22 cellular contexts compared by ENCODE assay signal in the genomic region with DNA sequence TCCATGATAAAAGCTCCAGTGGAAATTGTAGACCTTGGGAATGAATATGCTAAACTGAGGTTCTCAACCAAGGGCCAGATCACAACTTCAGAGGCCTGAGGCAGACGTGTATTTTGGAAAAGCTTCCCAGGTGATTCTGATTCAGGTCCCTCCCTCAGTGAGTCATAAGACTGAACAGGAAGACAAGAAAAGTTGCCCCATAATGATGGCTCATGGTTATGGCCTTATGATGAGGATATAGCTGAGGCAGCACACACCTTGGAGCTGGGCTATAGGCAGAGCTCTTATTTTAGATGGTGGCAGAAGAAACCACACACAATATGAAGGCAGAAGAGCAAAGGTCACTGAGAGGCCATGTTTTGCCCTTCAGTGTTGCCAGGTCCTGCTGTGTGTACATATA. TPM values are rescaled to one million over a fixed set of nuclear protein-coding genes. Genes with fewer than 3 reads are reported as not detected.
DNase-seq lines count a peak whose midpoint lies in the region; ATAC-seq and TF ChIP-seq lines count a peak whose summit lies in the region.
"Had no signal": no experiment of that assay in that cellular context is flagged by ENCODE, and none has a peak within 500 bp of the region (broad histone marks: within the 10 kb centered on the region; RNA-seq: fewer than 3 reads in every experiment).

No MANE protein-coding gene starts in this region.

- H3K9me3 ChIP-seq in Panc1 (ENCODE audit: control insufficient read depth, insufficient read depth, low read depth, low read length) = no peaks in the 10 kb centered on the region
- no peaks in the 10 kb centered on the region for H3K9me3 ChIP-seq in esophagus muscularis mucosa
- peaks cover 0 to 1% (median 0%) of the 10 kb centered on the region in 12 donors for H3K9me3 ChIP-seq in heart left ventricle

- no peaks in the 10 kb centered on the region for H3K36me3 Mint-ChIP-seq in activated CD8-positive, alpha-beta T cell treated with anti-CD3 and anti-CD28 coated beads for 36 hours (ENCODE audit: low read depth)
- no peaks in the 10 kb centered on the region for H3K36me3 Mint-ChIP-seq in activated CD8-positive, alpha-beta T cell treated with anti-CD3 and anti-CD28 coated beads, Interleukin-2, amount 10 ng/mL, durations not matched to agents 7 days and 5 days (ENCODE audit: low read depth)

- no TSS peak for BruUV-seq in Panc1 (replicated peaks; lab: Mats Ljungman, UMichigan)

- intact Hi-C loops in activated CD8-positive, alpha-beta T cell treated with anti-CD3 and anti-CD28 coated beads for 36 hours (cut with micrococcal nuclease) = no loop called here
- intact Hi-C loops in Panc1 (cut with micrococcal nuclease; ENCODE audit: unreplicated experiment) = no loop called here
- intact Hi-C loops in esophagus muscularis mucosa (cut with DNase I) = loop anchor here (5.0 kb wide), 1 partner anchor 95 kb away; no protein-coding TSS in a partner anchor
- intact Hi-C loops in heart left ventricle (cut with DNase I) = loop anchor here in 1 of 10 donors (10.0 kb wide), 1 partner anchor 62 kb away; no protein-coding TSS in a partner anchor

- H3K4me3 Mint-ChIP-seq in activated CD8-positive, alpha-beta T cell treated with anti-CD3 and anti-CD28 coated beads for 36 hours = no peak overlapping the region
- H3K4me3 Mint-ChIP-seq in activated CD8-positive, alpha-beta T cell treated with anti-CD3 and anti-CD28 coated beads, Interleukin-2, amount 10 ng/mL, durations not matched to agents 7 days and 5 days = no peak overlapping the region
- H3K4me3 Mint-ChIP-seq: CD8-positive, alpha-beta memory T cell; HFFc6 had no signal

- no peak for DNase-seq in activated CD8-positive, alpha-beta T cell treated with anti-CD3 and anti-CD28 coated beads for 36 hours
- DNase-seq in activated CD8-positive, alpha-beta T cell treated with anti-CD3 and anti-CD28 coated beads, Interleukin-2, amount 10 ng/mL, durations not matched to agents 7 days and 5 days = no peak
- DNase-seq in Panc1 (ENCODE audit: low read depth, low spot score) = no peak
- peak; percentile 45 for DNase-seq in esophagus muscularis mucosa (ENCODE audit: extremely low spot score)
- DNase-seq in omental fat pad (ENCODE audit: low spot score) = no peak
- no peak for DNase-seq in heart left ventricle
- no peak for DNase-seq in DMS 273 treated with DMSO at 0.1 percent for 48 hours (lab: John Stamatoyannopoulos, UW)
- no peak for DNase-seq in SW 1271 (lab: John Stamatoyannopoulos, UW)
- DNase-seq: CD8-positive, alpha-beta memory T cell; HFFc6; NCI-H1417 treated with DMSO at 0.1 percent for 48 hours; NCI-H1930; NCI-H446 treated with DMSO at 0.1 percent for 48 hours; NCI-H774; Right ventricle myocardium superior had no signal

- H3K4me3 ChIP-seq in Panc1 (ENCODE audit: low read depth in 2 of 2, low read length in 2 of 2) (no peak overlapping the region), esophagus muscularis mucosa (no peak overlapping the region), heart left ventricle (no peak overlapping the region)
- H3K4me3 ChIP-seq: BLaER1 treated with 17β-estradiol and CSF1 and Interleukin-3, amounts not matched to agents 10 nM and 100 nM; K562; PC-9; SK-N-MC had no signal

- H3K27ac Mint-ChIP-seq in activated CD8-positive, alpha-beta T cell treated with anti-CD3 and anti-CD28 coated beads for 36 hours = no peak overlapping the region
- no peak overlapping the region for H3K27ac Mint-ChIP-seq in activated CD8-positive, alpha-beta T cell treated with anti-CD3 and anti-CD28 coated beads, Interleukin-2, amount 10 ng/mL, durations not matched to agents 7 days and 5 days
- H3K27ac Mint-ChIP-seq: CD8-positive, alpha-beta memory T cell; HFFc6 had no signal

- no peak for TF ChIP-seq CTCF in activated CD8-positive, alpha-beta T cell treated with anti-CD3 and anti-CD28 coated beads for 36 hours (IDR thresholded peaks at IDR 0.05)
- TF ChIP-seq CTCF in Panc1 (IDR thresholded peaks at IDR 0.05) (no peak), esophagus muscularis mucosa (IDR thresholded peaks at IDR 0.05) (no peak), omental fat pad (IDR thresholded peaks at IDR 0.05) (no peak), heart left ventricle (IDR thresholded peaks at IDR 0.05) (no peak)

- in situ Hi-C loops in Panc1 (cut with HindIII; ENCODE audit: low pct_unique_long_range_greater_than_20kb, low sequenced_read_pairs) = no loop called here

- no peaks in the 10 kb centered on the region for H3K4me1 Mint-ChIP-seq in activated CD8-positive, alpha-beta T cell treated with anti-CD3 and anti-CD28 coated beads for 36 hours (ENCODE audit: low read depth)
- no peaks in the 10 kb centered on the region for H3K4me1 Mint-ChIP-seq in activated CD8-positive, alpha-beta T cell treated with anti-CD3 and anti-CD28 coated beads, Interleukin-2, amount 10 ng/mL, durations not matched to agents 7 days and 5 days (ENCODE audit: low read depth)
- H3K4me1 Mint-ChIP-seq: CD8-positive, alpha-beta memory T cell had no signal

- H3K36me3 ChIP-seq in Panc1 (ENCODE audit: control insufficient read depth, insufficient read depth, low read length) (no peaks in the 10 kb centered on the region), esophagus muscularis mucosa (no peaks in the 10 kb centered on the region), heart left ventricle (no peaks in the 10 kb centered on the region)
- H3K36me3 ChIP-seq: BLaER1 treated with 17β-estradiol and CSF1 and Interleukin-3, amounts not matched to agents 10 nM and 100 nM had no signal

- H3K27ac ChIP-seq in Panc1 (ENCODE audit: low read length) (no peak overlapping the region), esophagus muscularis mucosa (replicated peaks in 1 of 4) (no peak overlapping the region), heart left ventricle (no peak overlapping the region)
- H3K27ac ChIP-seq: BLaER1 treated with 17β-estradiol and CSF1 and Interleukin-3, amounts not matched to agents 10 nM and 100 nM; HL-60; PC-9; SK-N-MC had no signal

- CTCF ChIA-PET in activated CD8-positive, alpha-beta T cell treated with anti-CD3 and anti-CD28 coated beads for 36 hours (lab: Charles Lee) = interaction anchor here (1.0 kb wide), 1 partner anchor 284 kb away, joined by 3 read pairs; no protein-coding TSS in a partner anchor
- CTCF ChIA-PET in activated CD8-positive, alpha-beta T cell treated with anti-CD3 and anti-CD28 coated beads, Interleukin-2, amount 10 ng/mL, durations not matched to agents 7 days and 5 days (lab: Charles Lee) = interaction anchor here (4.2 kb wide), 1 partner anchor 284 kb away, joined by 20 read pairs; no protein-coding TSS in a partner anchor
- CTCF ChIA-PET in Panc1 (lab: Charles Lee) = no interaction called here

- WGBS in esophagus muscularis mucosa = 82% methylated on average over 1 of the region's 1 CpG
- 81 to 100% (median 84%) methylated on average over 1 of the region's 1 CpG for WGBS in heart left ventricle, 4 donors

- TF ChIP-seq EP300 in esophagus muscularis mucosa (IDR thresholded peaks at IDR 0.05) = no peak

- POLR2A ChIA-PET in activated CD8-positive, alpha-beta T cell treated with anti-CD3 and anti-CD28 coated beads for 36 hours (lab: Charles Lee) = no interaction called here
- POLR2A ChIA-PET in activated CD8-positive, alpha-beta T cell treated with anti-CD3 and anti-CD28 coated beads, Interleukin-2, amount 10 ng/mL, durations not matched to agents 7 days and 5 days (lab: Charles Lee) = no interaction called here
- POLR2A ChIA-PET in Panc1 (lab: Charles Lee) = no interaction called here

- TF ChIP-seq POLR2A in esophagus muscularis mucosa (IDR thresholded peaks at IDR 0.05; ENCODE audit: low read depth) (no peak), heart left ventricle (IDR thresholded peaks at IDR 0.05) (no peak)

- peak; percentile 17 for ATAC-seq in activated CD8-positive, alpha-beta T cell treated with anti-CD3 and anti-CD28 coated beads for 36 hours
- no peak for ATAC-seq in activated CD8-positive, alpha-beta T cell treated with anti-CD3 and anti-CD28 coated beads, Interleukin-2, amount 10 ng/mL, durations not matched to agents 7 days and 5 days
- 0 out of 2 replicates have a peak, but pooled peaks have one; percentile 16 for ATAC-seq in Panc1
- peak; percentile 51 for ATAC-seq in omental fat pad (ENCODE audit: low FRiP score)
- no peak for ATAC-seq in heart left ventricle
- ATAC-seq: K562 had no signal

- H3K9me3 Mint-ChIP-seq in activated CD8-positive, alpha-beta T cell treated with anti-CD3 and anti-CD28 coated beads for 36 hours = no peaks in the 10 kb centered on the region
- H3K9me3 Mint-ChIP-seq in activated CD8-positive, alpha-beta T cell treated with anti-CD3 and anti-CD28 coated beads, Interleukin-2, amount 10 ng/mL, durations not matched to agents 7 days and 5 days (ENCODE audit: insufficient read depth) = no peaks in the 10 kb centered on the region
- H3K9me3 Mint-ChIP-seq: HFFc6 had no signal

- peaks cover 38% of the 10 kb centered on the region for H3K27me3 Mint-ChIP-seq in activated CD8-positive, alpha-beta T cell treated with anti-CD3 and anti-CD28 coated beads for 36 hours
- peaks cover 29% of the 10 kb centered on the region for H3K27me3 Mint-ChIP-seq in activated CD8-positive, alpha-beta T cell treated with anti-CD3 and anti-CD28 coated beads, Interleukin-2, amount 10 ng/mL, durations not matched to agents 7 days and 5 days (ENCODE audit: low read depth)

- H3K4me1 ChIP-seq in Panc1 (ENCODE audit: control insufficient read depth, insufficient read depth, low read length) (peaks cover 47% of the 10 kb centered on the region), esophagus muscularis mucosa (peaks cover 27 to 86% (median 73%) of the 10 kb centered on the region in 4 donors), heart left ventricle (peaks cover 0 to 24% (median 12%) of the 10 kb centered on the region in 12 donors)
- H3K4me1 ChIP-seq: BLaER1 treated with 17β-estradiol and CSF1 and Interleukin-3, amounts not matched to agents 10 nM and 100 nM had no signal

- H3K27me3 ChIP-seq in Panc1 (ENCODE audit: control insufficient read depth, insufficient read depth, low read length) = no peaks in the 10 kb centered on the region
- no peaks in the 10 kb centered on the region for H3K27me3 ChIP-seq in esophagus muscularis mucosa
- H3K27me3 ChIP-seq in heart left ventricle = peaks cover 0 to 9% (median 0%) of the 10 kb centered on the region in 9 donors
- H3K27me3 ChIP-seq: BLaER1 treated with 17β-estradiol and CSF1 and Interleukin-3, amounts not matched to agents 10 nM and 100 nM had no signal

RNA-seq across cellular contexts. Expression of a gene that starts 9.6 kb away (rescaled TPM):
- total RNA-seq in activated CD8-positive, alpha-beta T cell treated with anti-CD3 and anti-CD28 coated beads for 36 hours = under 1 TPM; 0.05 to 0.09 TPM
- under 1 TPM in 1 of 2 experiments, not detected in 1; 0.05 TPM for total RNA-seq in activated CD8-positive, alpha-beta T cell treated with anti-CD3 and anti-CD28 coated beads, Interleukin-2, amount 10 ng/mL, durations not matched to agents 7 days and 5 days
- total RNA-seq in Panc1 (2021; ENCODE audit: unreplicated experiment) = 132 TPM
- 82.7 TPM for polyA plus RNA-seq in Panc1 (2012; ENCODE audit: insufficient read length)
- total RNA-seq in esophagus muscularis mucosa = 100 to 1,000 TPM in 1 of 4 donors, 10 to 100 TPM in 3; 74.6 to 115 (median 92.1) TPM
- 10 to 100 TPM; 27.7 to 49.1 (median 37.1) TPM for total RNA-seq in omental fat pad
- 10 to 100 TPM; 13.1 to 75.2 (median 23.3) TPM for total RNA-seq in heart left ventricle
- polyA plus RNA-seq in heart left ventricle = 10 to 100 TPM in 1 of 2 donors, 1 to 10 TPM in 1; 5.8 to 26.3 TPM
- polyA plus RNA-seq: CD8-positive, alpha-beta memory T cell had no signal

RNA-seq across cellular contexts. Expression of a gene that starts 48.1 kb away (rescaled TPM):
- not detected for total RNA-seq in activated CD8-positive, alpha-beta T cell treated with anti-CD3 and anti-CD28 coated beads for 36 hours
- total RNA-seq in activated CD8-positive, alpha-beta T cell treated with anti-CD3 and anti-CD28 coated beads, Interleukin-2, amount 10 ng/mL, durations not matched to agents 7 days and 5 days = not detected
- not detected for total RNA-seq in Panc1 (2021; ENCODE audit: unreplicated experiment)
- not detected for polyA plus RNA-seq in Panc1 (2012; ENCODE audit: insufficient read length)
- total RNA-seq in esophagus muscularis mucosa = not detected
- not detected for total RNA-seq in omental fat pad
- not detected for total RNA-seq in heart left ventricle
- not detected for polyA plus RNA-seq in heart left ventricle
- total RNA-seq: A172; CD8-positive, alpha-beta memory T cell; H4; HFFc6; K562; PC-9; Right ventricle myocardium superior had no signal
- polyA plus RNA-seq: CD8-positive, alpha-beta memory T cell; K562 had no signal

Comparison
In these comparisons a context has a peak if more than half of its experiments do, and no peak if none do; other contexts are left out.
1. ATAC-seq: peak in activated CD8-positive, alpha-beta T cell treated with anti-CD3 and anti-CD28 coated beads for 36 hours (single experiment), Panc1 (single experiment) and omental fat pad (single experiment); none in activated CD8-positive, alpha-beta T cell treated with anti-CD3 and anti-CD28 coated beads, Interleukin-2, amount 10 ng/mL, durations not matched to agents 7 days and 5 days (single experiment) and heart left ventricle (0 of 4).
2. RNA of a gene that starts 9.6 kb away (total RNA-seq): 132 TPM in Panc1 (single experiment), 74.6 to 115 TPM in esophagus muscularis mucosa, 27.7 to 49.1 TPM in omental fat pad and 13.1 to 75.2 TPM in heart left ventricle; 0.05 to 0.09 TPM in activated CD8-positive, alpha-beta T cell treated with anti-CD3 and anti-CD28 coated beads for 36 hours and 0.05 TPM in activated CD8-positive, alpha-beta T cell treated with anti-CD3 and anti-CD28 coated beads, Interleukin-2, amount 10 ng/mL, durations not matched to agents 7 days and 5 days; every median in the first group is over 10 times any median in the second.